16 cellular contexts compared by ENCODE assay signal in the genomic region with DNA sequence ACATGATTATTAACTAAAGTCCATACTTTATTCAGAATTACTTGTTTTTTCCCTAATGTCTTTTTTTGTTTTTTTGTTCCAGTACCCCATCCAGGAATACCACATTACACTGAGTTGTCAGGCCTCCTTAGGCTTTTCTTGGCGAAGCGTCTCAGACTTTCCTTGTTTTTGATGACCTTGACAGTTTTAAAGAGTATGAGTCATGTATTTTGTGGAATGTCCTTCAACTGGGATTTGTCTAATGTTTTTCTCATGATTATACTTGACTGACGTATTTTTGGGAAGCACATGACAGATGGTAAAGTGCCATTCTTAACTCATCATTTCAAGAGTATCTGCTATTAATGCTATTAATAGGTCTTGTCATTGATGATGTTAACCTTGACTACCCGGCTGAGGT. TPM values are rescaled to one million over a fixed set of nuclear protein-coding genes. Genes with fewer than 3 reads are reported as not detected.
DNase-seq lines count a peak whose midpoint lies in the region; ATAC-seq and TF ChIP-seq lines count a peak whose summit lies in the region.
"Had no signal": no experiment of that assay in that cellular context is flagged by ENCODE, and none has a peak within 500 bp of the region (broad histone marks: within the 10 kb centered on the region; RNA-seq: fewer than 3 reads in every experiment).

No MANE protein-coding gene starts in this region.

- no peaks in the 10 kb centered on the region for H3K36me3 ChIP-seq in parathyroid adenoma (ENCODE audit: control insufficient read depth, insufficient read depth, low read length)
- H3K36me3 ChIP-seq: BLaER1 treated with 17β-estradiol and CSF1 and Interleukin-3, amounts not matched to agents 10 nM and 100 nM had no signal

- H3K79me2 ChIP-seq in parathyroid adenoma = peaks cover 26% of the 10 kb centered on the region

- H3K27me3 ChIP-seq in parathyroid adenoma (ENCODE audit: control insufficient read depth, insufficient read depth, low read length) = no peaks in the 10 kb centered on the region
- H3K27me3 ChIP-seq: BLaER1 treated with 17β-estradiol and CSF1 and Interleukin-3, amounts not matched to agents 10 nM and 100 nM had no signal

- no peaks in the 10 kb centered on the region for H3K9me3 ChIP-seq in parathyroid adenoma (ENCODE audit: control insufficient read depth, low read length)
- H3K9me3 ChIP-seq: BLaER1 treated with 17β-estradiol and CSF1 and Interleukin-3, amounts not matched to agents 10 nM and 100 nM had no signal

- DNase-seq in AG20443 (ENCODE audit: low spot score) = peak; percentile 11
- peak; percentile 91 for DNase-seq in M059J (ENCODE audit: low read depth)
- peak; percentile 73 for DNase-seq in choroid plexus epithelial cell (ENCODE audit: low read depth)
- DNase-seq in COR-L47 (lab: John Stamatoyannopoulos, UW) = no peak
- no peak for DNase-seq in mucosa of gallbladder (ENCODE audit: low spot score)
- DNase-seq: activated CD4-positive, alpha-beta T cell treated with anti-CD3 and anti-CD28 coated beads for 36 hours; activated T-cell treated with anti-CD3 and anti-CD28 coated beads, Interleukin-2, amount 50 U/mL, for 1 hour; DMS79; foreskin melanocyte; NCI-H146; NCI-H510A treated with DMSO at 0.1 percent for 48 hours had no signal

- peaks cover 41% of the 10 kb centered on the region for H3K4me1 ChIP-seq in parathyroid adenoma
- H3K4me1 ChIP-seq: BLaER1 treated with 17β-estradiol and CSF1 and Interleukin-3, amounts not matched to agents 10 nM and 100 nM had no signal

- H3K4me3 ChIP-seq in choroid plexus epithelial cell (ENCODE audit: low read depth, low read length) (no peak overlapping the region), parathyroid adenoma (ENCODE audit: low read depth, low read length) (no peak overlapping the region)
- H3K4me3 ChIP-seq: BLaER1 treated with 17β-estradiol and CSF1 and Interleukin-3, amounts not matched to agents 10 nM and 100 nM had no signal

- peak overlapping the region; percentile 58 for H3K27ac ChIP-seq in parathyroid adenoma
- H3K27ac ChIP-seq: BLaER1 treated with 17β-estradiol and CSF1 and Interleukin-3, amounts not matched to agents 10 nM and 100 nM; RWPE1 had no signal

- ATAC-seq in HG03139 (IDR thresholded peaks at IDR 0.05; ENCODE audit: unreplicated experiment) (no peak), HG03457 (IDR thresholded peaks at IDR 0.05; ENCODE audit: unreplicated experiment) (no peak)
- ATAC-seq: activated CD4-positive, alpha-beta T cell treated with anti-CD3 and anti-CD28 coated beads for 36 hours had no signal

- no peak overlapping the region for H3K9ac ChIP-seq in parathyroid adenoma
- H3K9ac ChIP-seq: BLaER1 treated with 17β-estradiol and CSF1 and Interleukin-3, amounts not matched to agents 10 nM and 100 nM had no signal

- TF ChIP-seq CTCF in choroid plexus epithelial cell (conservative IDR thresholded peaks at IDR 0.05; ENCODE audit: low read depth, low read length) (no peak), parathyroid adenoma (IDR thresholded peaks at IDR 0.05) (no peak)

- H2AFZ ChIP-seq in parathyroid adenoma = no peak overlapping the region

- peak overlapping the region; percentile 1 for H3K4me2 ChIP-seq in parathyroid adenoma (ENCODE audit: low read length)
- H3K4me2 ChIP-seq: BLaER1 treated with 17β-estradiol and CSF1 and Interleukin-3, amounts not matched to agents 10 nM and 100 nM had no signal

RNA-seq across cellular contexts. Expression of gene ENPP1, which starts 23.6 kb away (rescaled TPM):
- total RNA-seq in M059J (2014; rRNA removed; shearing (Covaris generic)) = 31.3 and 40.5 TPM in 2 replicates
- 4.5 TPM for total RNA-seq in mucosa of gallbladder

Comparison
In these comparisons a context has a peak if more than half of its experiments do, and no peak if none do; other contexts are left out.
1. DNase-seq: peak in AG20443 (single experiment), M059J (single experiment) and choroid plexus epithelial cell (single experiment); none in COR-L47 (single experiment) and mucosa of gallbladder (single experiment).